Comparison of ENCODE assay signal across 25 cellular contexts in genomic region chr20:8476023-8476422, GRCh38.
DNase-seq lines count a peak whose midpoint lies in the region; ATAC-seq and TF ChIP-seq lines count a peak whose summit lies in the region.
"Had no signal": no experiment of that assay in that cellular context is flagged by ENCODE, and none has a peak within 500 bp of the region (broad histone marks: within the 10 kb centered on the region; RNA-seq: fewer than 3 reads in every experiment).

No MANE protein-coding gene starts in this region.

- no peak overlapping the region for H2AK5ac ChIP-seq in IMR-90 (ENCODE audit: low read depth, low read length)

- no CpG with 5 or more reads among the region's 2 CpGs for WGBS in IMR-90 (ENCODE audit: extremely low coverage in 2 of 2, insufficient read length in 1 of 2), 2 experiments

- ATAC-seq in IMR-90 (ENCODE audit: low read depth) = no peak
- peak; percentile 52 for ATAC-seq in stimulated activated effector memory CD8-positive, alpha-beta T cell treated with anti-CD3 and anti-CD28 coated beads, Interleukin-12 subunit alpha, Interleukin-12 subunit beta, amount 100 ng/mL, for 72 hours
- ATAC-seq in activated naive CD4-positive, alpha-beta T cell treated with anti-CD3 and anti-CD28 coated beads, Interleukin-2, amount 50 U/mL, for 72 hours = no peak
- ATAC-seq in foreskin keratinocyte = no peak
- ATAC-seq: activated CD4-positive, CD25-positive, alpha-beta regulatory T cell treated with anti-CD3 and anti-CD28 coated beads, Interleukin-2, amount 50 U/mL, for 24 hours; esophagus mucosa; HepG2; Panc1 had no signal

- no peak overlapping the region for H3K27ac ChIP-seq in IMR-90 (ENCODE audit: insufficient read depth, low read length)
- H3K27ac ChIP-seq in foreskin keratinocyte = no peak overlapping the region
- H3K27ac ChIP-seq: SK-N-MC, skin epidermis, tibial nerve had no signal

- DNase-seq in IMR-90 (peak; percentile 11), NOMO-1 treated with dmso at 0.1 percent for 144 hours (lab: John Stamatoyannopoulos, UW; ENCODE audit: unreplicated experiment) (peak; percentile 28), fibroblast of mammary gland (ENCODE audit: low read depth) (peak; percentile 8), foreskin keratinocyte (no peak), NCI-H2171 treated with DMSO at 0.1 percent for 48 hours (lab: John Stamatoyannopoulos, UW) (no peak)
- no peak for DNase-seq in stimulated activated effector memory CD8-positive, alpha-beta T cell treated with anti-CD3 and anti-CD28 coated beads, Interleukin-12 subunit alpha, Interleukin-12 subunit beta, amount 100 ng/mL, for 72 hours (ENCODE audit: low spot score in 2 of 2)
- no peak for DNase-seq in activated naive CD4-positive, alpha-beta T cell treated with anti-CD3 and anti-CD28 coated beads, Interleukin-2, amount 50 U/mL, for 72 hours (ENCODE audit: low spot score in 2 of 2)
- DNase-seq: activated CD8-positive, alpha-beta memory T cell treated with anti-CD3 and anti-CD28 coated beads for 24 hours; activated naive CD4-positive, alpha-beta T cell treated with anti-CD3 and anti-CD28 coated beads, Interleukin-2, amount 50 U/mL, for 16 hours; activated T-cell treated with anti-CD3 and anti-CD28 coated beads, Interleukin-2, amount 50 U/mL, for 48 hours; aorta; central memory CD4-positive, alpha-beta T cell; NCI-H146; NCI-H345; posterior cingulate gyrus; stimulated activated CD4-positive, alpha-beta T cell treated with anti-CD3 and anti-CD28 coated beads, Interleukin-2, amount 100 ng/mL, for 48 hours had no signal

- peaks cover 19% of the 10 kb centered on the region for H3K4me1 Mint-ChIP-seq in stimulated activated effector memory CD8-positive, alpha-beta T cell treated with anti-CD3 and anti-CD28 coated beads, Interleukin-12 subunit alpha, Interleukin-12 subunit beta, amount 100 ng/mL, for 72 hours

- in situ Hi-C loops in IMR-90 (cut with MboI; ENCODE audit: low sequenced_read_pairs) = no loop called here

- TF ChIP-seq CTCF in IMR-90 (conservative IDR thresholded peaks at IDR 0.05; ENCODE audit: low read depth, low read length) (no peak), fibroblast of mammary gland (conservative IDR thresholded peaks at IDR 0.05; ENCODE audit: control insufficient read depth, insufficient read depth, low read depth, low read length) (no peak), foreskin keratinocyte (conservative IDR thresholded peaks at IDR 0.05) (no peak)

- H2AK9ac ChIP-seq in IMR-90 (replicated peaks; ENCODE audit: low read depth, low read length, poor library complexity) = no peak overlapping the region

- peaks cover 0 to 7% of the 10 kb centered on the region in 2 experiments; a peak in 2 of 4 replicates for H3K79me1 ChIP-seq in IMR-90 (ENCODE audit: low read depth in 1 of 2, low read length in 2 of 2)

- POLR2A ChIA-PET in IMR-90 (lab: Charles Lee; ENCODE audit: unreplicated experiment) = no interaction called here

- no TSS peak for BruUV-seq in IMR-90 (replicated peaks; lab: Mats Ljungman, UMichigan)

- H4K91ac ChIP-seq in IMR-90 (ENCODE audit: insufficient read depth, low read depth, low read length) = no peak overlapping the region

- no peaks in the 10 kb centered on the region for H3K36me3 ChIP-seq in IMR-90 (ENCODE audit: control insufficient read depth, insufficient read depth, low read length)
- H3K36me3 ChIP-seq: tibial nerve had no signal

- H3K18ac ChIP-seq in IMR-90 (ENCODE audit: low read depth, low read length) = no peak overlapping the region

- H3K9ac ChIP-seq in IMR-90 (ENCODE audit: low read depth, low read length) = no peak overlapping the region

- H2BK20ac ChIP-seq in IMR-90 (ENCODE audit: low read depth, low read length) = no peak overlapping the region

- no peaks in the 10 kb centered on the region for H3K9me1 ChIP-seq in IMR-90 (ENCODE audit: insufficient read depth, low read length)

- no peak overlapping the region for H4K8ac ChIP-seq in IMR-90 (ENCODE audit: low read depth in 2 of 2, low read length in 2 of 2)

- no peaks in the 10 kb centered on the region for H3K4me1 ChIP-seq in IMR-90 (ENCODE audit: control insufficient read depth, insufficient read depth, low read length)
- no peaks in the 10 kb centered on the region for H3K4me1 ChIP-seq in foreskin keratinocyte
- H3K4me1 ChIP-seq: tibial nerve had no signal

- no peak overlapping the region for H3K56ac ChIP-seq in IMR-90 (ENCODE audit: extremely low read depth, insufficient read depth, low read length)

- no peak overlapping the region for H3K4me3 ChIP-seq in IMR-90 (ENCODE audit: insufficient read depth, low read depth, low read length)
- no peak overlapping the region for H3K4me3 ChIP-seq in fibroblast of mammary gland (ENCODE audit: control insufficient read depth, low read depth, low read length)
- H3K4me3 ChIP-seq: SK-N-MC, skin epidermis, tibial nerve had no signal

- H3K14ac ChIP-seq in IMR-90 (replicated peaks; ENCODE audit: low read depth, low read length) = no peak overlapping the region

- H3K27me3 ChIP-seq in IMR-90 (ENCODE audit: control insufficient read depth, insufficient read depth, low read length) (no peaks in the 10 kb centered on the region), foreskin keratinocyte (no peaks in the 10 kb centered on the region)
- H3K27me3 ChIP-seq: tibial nerve had no signal

- dilution Hi-C loops in IMR-90 (cut with HindIII; ENCODE audit: low sequenced_read_pairs, unreplicated experiment) = no loop called here

- H2BK5ac ChIP-seq in IMR-90 (ENCODE audit: low read depth, low read length, poor library complexity, severe bottlenecking) = no peak overlapping the region

- CTCF ChIA-PET in IMR-90 (lab: Yijun Ruan, JAX) = no interaction called here

- no peak overlapping the region for H3K27ac Mint-ChIP-seq in stimulated activated effector memory CD8-positive, alpha-beta T cell treated with anti-CD3 and anti-CD28 coated beads, Interleukin-12 subunit alpha, Interleukin-12 subunit beta, amount 100 ng/mL, for 72 hours
- no peak overlapping the region for H3K27ac Mint-ChIP-seq in activated naive CD4-positive, alpha-beta T cell treated with anti-CD3 and anti-CD28 coated beads, Interleukin-2, amount 50 U/mL, for 72 hours
- H3K27ac Mint-ChIP-seq: nephron; stimulated activated naive CD8-positive, alpha-beta T cell treated with anti-CD3 and anti-CD28 coated beads, Interleukin-15, Interleukin-2, amounts not matched to agents 100 ng/mL and 50 ng/mL, for 24 hours had no signal

- H2AFZ ChIP-seq in IMR-90 (replicated peaks; ENCODE audit: low read length, poor library complexity) = no peak overlapping the region

- H2BK120ac ChIP-seq in IMR-90 (ENCODE audit: low read depth, low read length) = no peak overlapping the region

- no peaks in the 10 kb centered on the region for H3K9me3 ChIP-seq in IMR-90 (ENCODE audit: control insufficient read depth, insufficient read depth, low read length)
- H3K9me3 ChIP-seq: tibial nerve had no signal

- H4K5ac ChIP-seq in IMR-90 (ENCODE audit: low read depth, low read length) = no peak overlapping the region

- H3K4me3 Mint-ChIP-seq in stimulated activated effector memory CD8-positive, alpha-beta T cell treated with anti-CD3 and anti-CD28 coated beads, Interleukin-12 subunit alpha, Interleukin-12 subunit beta, amount 100 ng/mL, for 72 hours = no peak overlapping the region
- H3K4me3 Mint-ChIP-seq: nephron; stimulated activated naive CD8-positive, alpha-beta T cell treated with anti-CD3 and anti-CD28 coated beads, Interleukin-15, Interleukin-2, amounts not matched to agents 100 ng/mL and 50 ng/mL, for 24 hours had no signal

- H3K36me3 Mint-ChIP-seq in stimulated activated effector memory CD8-positive, alpha-beta T cell treated with anti-CD3 and anti-CD28 coated beads, Interleukin-12 subunit alpha, Interleukin-12 subunit beta, amount 100 ng/mL, for 72 hours = no peaks in the 10 kb centered on the region
- no peaks in the 10 kb centered on the region for H3K36me3 Mint-ChIP-seq in activated naive CD4-positive, alpha-beta T cell treated with anti-CD3 and anti-CD28 coated beads, Interleukin-2, amount 50 U/mL, for 72 hours

- H3K4me2 ChIP-seq in IMR-90 (ENCODE audit: low read depth, low read length) = no peak overlapping the region

- intact Hi-C loops in IMR-90 (cut with micrococcal nuclease) = no loop called here

- H4K20me1 ChIP-seq in IMR-90 (ENCODE audit: insufficient read depth, low read length) = no peaks in the 10 kb centered on the region

- H2BK15ac ChIP-seq in IMR-90 (ENCODE audit: low read depth, low read length) = no peak overlapping the region

- no peak for TF ChIP-seq RAD21 in IMR-90 (IDR thresholded peaks at IDR 0.05; ENCODE audit: low read length)

- no peak for TF ChIP-seq POLR2A in IMR-90 (IDR thresholded peaks at IDR 0.05; ENCODE audit: low read depth, low read length)

- H3K4ac ChIP-seq in IMR-90 (ENCODE audit: low read depth, low read length) = no peak overlapping the region

- H3K23ac ChIP-seq in IMR-90 (ENCODE audit: low read depth, low read length) = no peak overlapping the region

- H3K9me3 Mint-ChIP-seq in stimulated activated effector memory CD8-positive, alpha-beta T cell treated with anti-CD3 and anti-CD28 coated beads, Interleukin-12 subunit alpha, Interleukin-12 subunit beta, amount 100 ng/mL, for 72 hours = peaks cover 3% of the 10 kb centered on the region
- no peaks in the 10 kb centered on the region for H3K9me3 Mint-ChIP-seq in activated naive CD4-positive, alpha-beta T cell treated with anti-CD3 and anti-CD28 coated beads, Interleukin-2, amount 50 U/mL, for 72 hours
- H3K9me3 Mint-ChIP-seq: nephron; stimulated activated naive CD8-positive, alpha-beta T cell treated with anti-CD3 and anti-CD28 coated beads, Interleukin-15, Interleukin-2, amounts not matched to agents 100 ng/mL and 50 ng/mL, for 24 hours had no signal

TF ChIP-seq in IMR-90, 13 proteins besides CTCF, POLR2A, EP300 and RAD21 (continues in another document):
- TF ChIP-seq, protein P1, sequence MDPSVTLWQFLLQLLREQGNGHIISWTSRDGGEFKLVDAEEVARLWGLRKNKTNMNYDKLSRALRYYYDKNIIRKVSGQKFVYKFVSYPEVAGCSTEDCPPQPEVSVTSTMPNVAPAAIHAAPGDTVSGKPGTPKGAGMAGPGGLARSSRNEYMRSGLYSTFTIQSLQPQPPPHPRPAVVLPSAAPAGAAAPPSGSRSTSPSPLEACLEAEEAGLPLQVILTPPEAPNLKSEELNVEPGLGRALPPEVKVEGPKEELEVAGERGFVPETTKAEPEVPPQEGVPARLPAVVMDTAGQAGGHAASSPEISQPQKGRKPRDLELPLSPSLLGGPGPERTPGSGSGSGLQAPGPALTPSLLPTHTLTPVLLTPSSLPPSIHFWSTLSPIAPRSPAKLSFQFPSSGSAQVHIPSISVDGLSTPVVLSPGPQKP (IDR thresholded peaks at IDR 0.05; ENCODE audit: borderline replicate concordance, low read depth, low read length) = no peak
- TF ChIP-seq NFE2L2 (IDR thresholded peaks at IDR 0.05; ENCODE audit: low read depth, low read length) = no peak
- TF ChIP-seq MAFK (IDR thresholded peaks at IDR 0.05; ENCODE audit: low read depth, low read length) = no peak
- no peak for TF ChIP-seq CEBPB (IDR thresholded peaks at IDR 0.05; ENCODE audit: low read depth, low read length)
- no peak for TF ChIP-seq MXI1 (IDR thresholded peaks at IDR 0.05; ENCODE audit: borderline replicate concordance, low read depth, low read length)
- no peak for TF ChIP-seq RFX5 (IDR thresholded peaks at IDR 0.05; ENCODE audit: low read depth, low read length)

Comparison
In these comparisons a context has a peak if more than half of its experiments do, and no peak if none do; other contexts are left out.
1. DNase-seq: peak in IMR-90 (single experiment), NOMO-1 treated with dmso at 0.1 percent for 144 hours (single experiment) and fibroblast of mammary gland (single experiment); none in stimulated activated effector memory CD8-positive, alpha-beta T cell treated with anti-CD3 and anti-CD28 coated beads, Interleukin-12 subunit alpha, Interleukin-12 subunit beta, amount 100 ng/mL, for 72 hours (0 of 2), activated naive CD4-positive, alpha-beta T cell treated with anti-CD3 and anti-CD28 coated beads, Interleukin-2, amount 50 U/mL, for 72 hours (0 of 2), foreskin keratinocyte (0 of 2) and NCI-H2171 treated with DMSO at 0.1 percent for 48 hours (single experiment).